In the genomic region with DNA sequence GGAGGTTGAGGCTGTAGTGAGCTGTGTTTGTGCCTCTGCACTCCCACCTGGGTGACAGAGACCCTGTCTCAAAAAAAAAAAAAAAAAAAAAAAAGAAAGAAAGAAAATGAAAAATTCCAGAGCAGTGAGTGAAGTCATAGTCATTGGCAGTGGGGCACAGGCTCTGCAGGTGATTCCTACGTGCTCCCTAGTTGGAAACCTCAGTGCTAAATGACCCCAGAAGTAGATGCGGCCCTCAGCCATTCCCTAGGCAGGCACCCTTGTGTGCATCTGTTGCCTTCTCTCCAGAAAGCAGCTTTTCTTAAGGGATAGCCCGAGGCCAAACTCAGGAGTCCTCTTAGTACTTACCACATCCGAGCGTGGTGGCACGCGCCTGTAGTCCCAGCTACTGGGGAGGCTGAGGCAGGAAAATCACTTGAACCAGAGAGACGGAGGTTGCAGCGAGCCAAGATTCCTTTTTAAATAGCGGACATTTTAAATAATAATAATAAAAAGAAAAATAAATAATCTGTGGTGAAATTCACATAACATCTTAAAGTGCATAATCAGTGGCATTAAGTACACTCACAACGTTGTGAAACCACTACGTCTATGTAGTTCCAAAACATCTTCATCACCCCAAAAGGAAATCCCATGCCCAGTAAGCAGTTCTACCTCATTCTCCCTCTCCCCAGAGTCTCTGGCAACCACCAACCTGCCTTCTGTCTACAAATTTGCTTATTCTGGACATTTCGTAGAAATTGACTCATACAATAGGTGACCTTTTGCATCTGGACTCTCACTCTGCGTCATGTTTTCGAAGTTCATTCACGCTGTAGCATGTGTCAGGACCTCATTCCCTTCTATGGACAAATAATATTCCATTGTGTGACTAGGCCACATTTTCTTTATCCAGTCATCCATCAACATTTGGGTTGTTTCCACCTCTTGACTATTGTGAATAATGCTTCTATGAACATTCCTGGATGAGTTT, we compare ENCODE assay signal across 12 cellular contexts. TPM values are rescaled to one million over a fixed set of nuclear protein-coding genes. Genes with fewer than 3 reads are reported as not detected.
DNase-seq lines count a peak whose midpoint lies in the region; ATAC-seq lines count a peak whose summit lies in the region.
"Had no signal": no experiment of that assay in that cellular context is flagged by ENCODE, and none has a peak within 500 bp of the region (broad histone marks: within the 10 kb centered on the region; RNA-seq: fewer than 3 reads in every experiment).

No MANE protein-coding gene starts in this region.

- peak; percentile 96 for DNase-seq in GM04503 (ENCODE audit: low read depth)
- peak; percentile 68 for DNase-seq in RPMI8226
- peak; percentile 92 for DNase-seq in epithelial cell of prostate (ENCODE audit: low read depth, low spot score)
- peak; percentile 94 for DNase-seq in pulmonary artery endothelial cell (ENCODE audit: low read depth, low spot score)
- no peak for DNase-seq in cerebellar nuclear complex (lab: John Stamatoyannopoulos, UW)
- DNase-seq: DMS79, hippocampal formation, PC-9, small intestine had no signal

- ATAC-seq in GM18858 (IDR thresholded peaks at IDR 0.05; ENCODE audit: unreplicated experiment) (no peak), HG02852 (IDR thresholded peaks at IDR 0.05; ENCODE audit: unreplicated experiment) (no peak), HG03439 (IDR thresholded peaks at IDR 0.05; ENCODE audit: unreplicated experiment) (no peak)

- peak overlapping the region; percentile 90 for H3K27ac ChIP-seq in epithelial cell of prostate
- H3K27ac ChIP-seq: PC-9 had no signal

RNA-seq across cellular contexts. Expression of a gene that starts 12.5 kb away (rescaled TPM):
- 120 and 180 TPM in 2 replicates for total RNA-seq in pulmonary artery endothelial cell

RNA-seq across cellular contexts. Expression of a gene that starts 18.2 kb away (rescaled TPM):
- 45.9 and 47.9 TPM in 2 replicates for total RNA-seq in pulmonary artery endothelial cell

Comparison
In these comparisons a context has a peak if more than half of its experiments do, and no peak if none do; other contexts are left out.
1. DNase-seq: peak in GM04503 (single experiment), RPMI8226 (single experiment), epithelial cell of prostate (single experiment) and pulmonary artery endothelial cell (single experiment); none in cerebellar nuclear complex (0 of 2).